In genomic region chr2:233081232-233081730, GRCh38 we compare ENCODE assay signal across 12 cellular contexts. TPM values are rescaled to one million over a fixed set of nuclear protein-coding genes. Genes with fewer than 3 reads are reported as not detected.
A peak's percentile ranks its signal among the peaks of the same experiment; 100 is the strongest.
DNase-seq lines count a peak whose midpoint lies in the region; ATAC-seq and TF ChIP-seq lines count a peak whose summit lies in the region.
"Had no signal": no experiment of that assay in that cellular context is flagged by ENCODE, and none has a peak within 500 bp of the region (broad histone marks: within the 10 kb centered on the region; RNA-seq: fewer than 3 reads in every experiment).

No MANE protein-coding gene starts in this region.

- H3K4me1 Mint-ChIP-seq in CD8-positive, alpha-beta memory T cell = peaks cover 84 to 88% (median 88%) of the 10 kb centered on the region in 3 donors
- H3K4me1 Mint-ChIP-seq in naive B cell = peaks cover 79 to 88% (median 86%) of the 10 kb centered on the region in 3 donors
- H3K4me1 Mint-ChIP-seq in type B pancreatic cell (ENCODE audit: unreplicated experiment) = no peaks in the 10 kb centered on the region

- no peaks in the 10 kb centered on the region for H3K9me3 Mint-ChIP-seq in CD8-positive, alpha-beta memory T cell
- no peaks in the 10 kb centered on the region for H3K9me3 Mint-ChIP-seq in naive B cell
- no peaks in the 10 kb centered on the region for H3K9me3 Mint-ChIP-seq in type B pancreatic cell
- H3K9me3 Mint-ChIP-seq: H9 had no signal

- H3K36me3 ChIP-seq in CD8-positive, alpha-beta memory T cell (ENCODE audit: insufficient read depth, low read length) = no peaks in the 10 kb centered on the region

- H3K4me3 ChIP-seq in CD8-positive, alpha-beta memory T cell (ENCODE audit: low read length) = peak overlapping the region; percentile 28
- no peak overlapping the region; the same call in 1 of the 2 replicates for H3K4me3 ChIP-seq in Jurkat, Clone E6-1 (ENCODE audit: low read length)

- H3K4me3 Mint-ChIP-seq in CD8-positive, alpha-beta memory T cell = peak overlapping the region; percentile 73 to 91 (median 84)
- H3K4me3 Mint-ChIP-seq in naive B cell = peak overlapping the region in 7 of 8 donors; percentile 65 to 93 (median 89)
- no peak overlapping the region for H3K4me3 Mint-ChIP-seq in type B pancreatic cell
- H3K4me3 Mint-ChIP-seq: H9 had no signal

- peaks cover 4 to 55% (median 23%) of the 10 kb centered on the region in 3 donors for H3K36me3 Mint-ChIP-seq in CD8-positive, alpha-beta memory T cell
- H3K36me3 Mint-ChIP-seq in naive B cell (peaks cover 20 to 30% of the 10 kb centered on the region in 2 donors), type B pancreatic cell (no peaks in the 10 kb centered on the region)

- H3K27me3 ChIP-seq in CD8-positive, alpha-beta memory T cell (ENCODE audit: insufficient read depth, low read length, poor library complexity, severe bottlenecking) = no peaks in the 10 kb centered on the region

- CTCF ChIA-PET in CD8-positive, alpha-beta memory T cell (lab: Charles Lee) = interaction anchor here (0.9 to 3.9 kb wide), 4 partner anchors 8 to 27 kb away, joined by 3 to 27 read pairs (median 6); partner anchors contain the start of gene INPP5D

- peak in 3 of 5 donors; percentile 31 to 61 (median 59) for DNase-seq in CD8-positive, alpha-beta memory T cell
- DNase-seq in Jurkat, Clone E6-1 (ENCODE audit: low read depth, low spot score) = peak; percentile 97
- peak; percentile 69 for DNase-seq in activated T-cell treated with anti-CD3 and anti-CD28 coated beads, Interleukin-2, amount 50 U/mL, for 1 hour
- no peak for DNase-seq in naive B cell
- DNase-seq in type B pancreatic cell (ENCODE audit: extremely low spot score, unreplicated experiment) = no peak
- no peak for DNase-seq in NCI-H2029 (lab: John Stamatoyannopoulos, UW)
- DNase-seq: H9, NCI-H2171 had no signal

- H3K27me3 Mint-ChIP-seq in CD8-positive, alpha-beta memory T cell = no peaks in the 10 kb centered on the region
- H3K27me3 Mint-ChIP-seq in naive B cell = no peaks in the 10 kb centered on the region
- peaks cover 7% of the 10 kb centered on the region for H3K27me3 Mint-ChIP-seq in type B pancreatic cell

- H3K4me1 ChIP-seq in CD8-positive, alpha-beta memory T cell (ENCODE audit: insufficient read depth, low read length) = peaks cover 98% of the 10 kb centered on the region

- POLR2A ChIA-PET in CD8-positive, alpha-beta memory T cell (lab: Charles Lee) = interaction anchor here (1.7 to 4.6 kb wide), 2 partner anchors 19 to 21 kb away, joined by 6 to 43 read pairs; partner anchors contain the start of gene INPP5D

- H3K9me3 ChIP-seq in CD8-positive, alpha-beta memory T cell (ENCODE audit: low read length) = no peaks in the 10 kb centered on the region

- TF ChIP-seq CTCF in type B pancreatic cell (conservative IDR thresholded peaks at IDR 0.05) = no peak

- peak overlapping the region; percentile 95 to 99 (median 98) for H3K27ac Mint-ChIP-seq in CD8-positive, alpha-beta memory T cell
- peak overlapping the region in 4 of 6 donors; percentile 99 to 100 (median 99) for H3K27ac Mint-ChIP-seq in naive B cell
- H3K27ac Mint-ChIP-seq in type B pancreatic cell = no peak overlapping the region

- ATAC-seq in naive B cell (ENCODE audit: low read depth in 2 of 2) (peak; percentile 22 to 24), HG03520 (IDR thresholded peaks at IDR 0.05; ENCODE audit: unreplicated experiment) (no peak), GM21360 (IDR thresholded peaks at IDR 0.05; ENCODE audit: unreplicated experiment) (no peak)

- H3K27ac ChIP-seq in CD8-positive, alpha-beta memory T cell (ENCODE audit: low read depth, low read length) = peak overlapping the region; percentile 26

RNA-seq across cellular contexts. Expression of gene INPP5D, which starts 21.1 kb away (rescaled TPM):
- 10 to 100 TPM; 49.3 to 51.0 TPM for total RNA-seq in CD8-positive, alpha-beta memory T cell
- polyA plus RNA-seq in CD8-positive, alpha-beta memory T cell = 146 TPM
- polyA plus RNA-seq in Jurkat, Clone E6-1 (2012; ENCODE audit: insufficient read depth, insufficient read length) = 19.7 TPM
- polyA plus RNA-seq in naive B cell (ENCODE audit: low read depth in 6 of 6) = 100 to 1,000 TPM in 4 of 6 donors, 10 to 100 TPM in 2; 56.8 to 230 (median 102) TPM
- 18.3 and 40.8 TPM in 2 replicates for total RNA-seq in type B pancreatic cell (ENCODE audit: low replicate concordance)

RNA-seq across cellular contexts. Expression of gene NEU2, which starts 48.8 kb away (rescaled TPM):
- total RNA-seq in CD8-positive, alpha-beta memory T cell = not detected
- polyA plus RNA-seq in CD8-positive, alpha-beta memory T cell = not detected
- not detected for polyA plus RNA-seq in Jurkat, Clone E6-1 (2012; ENCODE audit: insufficient read depth, insufficient read length)
- polyA plus RNA-seq in naive B cell (ENCODE audit: low read depth in 6 of 6) = not detected
- 0.33 TPM in 1 of 2 replicates, not detected in the other for total RNA-seq in type B pancreatic cell (ENCODE audit: low replicate concordance)
- total RNA-seq: H9, mononuclear cell had no signal
- polyA plus RNA-seq: esophagus had no signal

Comparison
In these comparisons a context has a peak if more than half of its experiments do, and no peak if none do; other contexts are left out.
1. DNase-seq: peak in CD8-positive, alpha-beta memory T cell (3 of 5), Jurkat, Clone E6-1 (single experiment) and activated T-cell treated with anti-CD3 and anti-CD28 coated beads, Interleukin-2, amount 50 U/mL, for 1 hour (single experiment); none in naive B cell (single experiment), type B pancreatic cell (single experiment) and NCI-H2029 (single experiment).
2. ATAC-seq: peak in naive B cell (2 of 2); none in HG03520 (single experiment) and GM21360 (single experiment).